In the genomic region with DNA sequence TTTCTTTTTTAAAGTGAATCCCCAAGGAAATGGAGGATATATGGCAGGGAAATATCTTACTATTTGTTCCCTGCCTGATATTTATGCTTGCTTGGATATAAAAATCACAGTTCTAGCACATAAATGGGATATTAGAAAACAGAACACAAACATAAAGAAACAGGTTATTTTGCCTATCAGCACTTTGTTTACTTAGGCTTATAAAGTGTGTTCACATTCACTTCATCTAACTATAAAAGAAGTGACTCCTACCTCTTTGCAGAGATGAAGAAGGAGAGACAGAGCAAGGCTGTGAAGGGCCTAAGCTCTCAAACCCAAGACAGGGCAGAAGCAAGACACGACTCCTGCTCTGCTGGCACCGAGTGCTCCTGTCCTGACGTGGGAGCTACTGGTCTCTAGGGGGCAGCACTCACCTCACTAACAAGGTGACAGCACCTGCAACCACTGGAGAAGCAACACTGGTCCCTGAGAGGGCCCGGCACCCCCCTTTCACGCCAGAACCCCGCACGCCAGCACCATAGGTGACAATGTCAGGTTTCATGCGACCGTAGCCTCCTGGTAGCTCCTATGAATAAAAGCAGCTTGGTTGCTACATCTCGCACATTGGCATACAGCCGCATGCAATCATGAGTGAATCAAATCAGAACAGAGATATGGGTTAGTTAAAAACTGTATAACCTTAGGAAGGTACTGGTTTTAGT, we compare ENCODE assay signal across 8 cellular contexts. TPM values are rescaled to one million over a fixed set of nuclear protein-coding genes. Genes with fewer than 3 reads are reported as not detected.
DNase-seq lines count a peak whose midpoint lies in the region; ATAC-seq and TF ChIP-seq lines count a peak whose summit lies in the region.

No MANE protein-coding gene starts in this region.

- H3K27ac Mint-ChIP-seq in glutamatergic neuron (ENCODE audit: unreplicated experiment), result no peak overlapping the region

- no peak overlapping the region for H3K4me3 Mint-ChIP-seq in glutamatergic neuron (ENCODE audit: unreplicated experiment)

- peaks cover 87% of the 10 kb centered on the region for H3K36me3 ChIP-seq in RWPE2 (ENCODE audit: low read depth)

- no peak overlapping the region for H3K4me3 ChIP-seq in RWPE2 (ENCODE audit: severe bottlenecking)
- H3K4me3 ChIP-seq in retinal pigment epithelial cell (ENCODE audit: low read length), result no peak overlapping the region

- peaks cover 7% of the 10 kb centered on the region for H3K36me3 Mint-ChIP-seq in glutamatergic neuron (ENCODE audit: unreplicated experiment)

- no peaks in the 10 kb centered on the region for H3K4me1 ChIP-seq in RWPE2 (ENCODE audit: insufficient read depth, poor library complexity, severe bottlenecking)

- no peaks in the 10 kb centered on the region for H3K9me3 ChIP-seq in RWPE2 (ENCODE audit: severe bottlenecking)

- H3K9me3 Mint-ChIP-seq in glutamatergic neuron (ENCODE audit: unreplicated experiment), result peaks cover 22% of the 10 kb centered on the region

- no peak overlapping the region for H3K27ac ChIP-seq in RWPE2 (ENCODE audit: poor library complexity, severe bottlenecking)

- ATAC-seq in RWPE2 (ENCODE audit: low read depth) (peak; percentile 94), HG03039 (IDR thresholded peaks at IDR 0.05; ENCODE audit: unreplicated experiment) (no peak)

- TF ChIP-seq CTCF in RWPE2 (IDR thresholded peaks at IDR 0.05; ENCODE audit: poor library complexity, severe bottlenecking), result peak; percentile 84
- TF ChIP-seq CTCF in glutamatergic neuron (IDR thresholded peaks at IDR 0.05; ENCODE audit: partially characterized antibody, unreplicated experiment), result peak; percentile 75
- TF ChIP-seq CTCF in retinal pigment epithelial cell (conservative IDR thresholded peaks at IDR 0.05; ENCODE audit: low read depth, low read length), result peak; percentile 88

- H3K4me1 Mint-ChIP-seq in glutamatergic neuron (ENCODE audit: low read depth, unreplicated experiment), result peaks cover 38% of the 10 kb centered on the region

- peaks cover 15% of the 10 kb centered on the region for H3K27me3 Mint-ChIP-seq in glutamatergic neuron (ENCODE audit: unreplicated experiment)

- DNase-seq in NCI-H2081 (lab: John Stamatoyannopoulos, UW) (peak; percentile 31 to 56), NCI-H2081 treated with DMSO at 0.1 percent for 48 hours (lab: John Stamatoyannopoulos, UW) (no peak), HuH-7.5 (ENCODE audit: low spot score) (peak; percentile 73), RWPE2 (ENCODE audit: low spot score) (no peak), glutamatergic neuron (peak; percentile 58), retinal pigment epithelial cell (ENCODE audit: low read depth) (peak; percentile 18)
- peak; percentile 53 for DNase-seq in activated effector memory CD4-positive, alpha-beta T cell treated with Interleukin-2 at 50 U/mL for 16 hours

- no peaks in the 10 kb centered on the region for H3K27me3 ChIP-seq in RWPE2 (ENCODE audit: insufficient read depth, poor library complexity, severe bottlenecking)

RNA-seq across cellular contexts. Expression of a gene that starts 32.0 kb away (rescaled TPM):
- total RNA-seq in glutamatergic neuron (ENCODE audit: unreplicated experiment), result 105 TPM

RNA-seq across cellular contexts. Expression of a gene that starts 42.1 kb away (rescaled TPM):
- total RNA-seq in glutamatergic neuron (ENCODE audit: unreplicated experiment), result not detected

Comparison
In these comparisons a context has a peak if more than half of its experiments do, and no peak if none do; other contexts are left out.
1. DNase-seq: peak in NCI-H2081 (2 of 2), HuH-7.5 (single experiment), activated effector memory CD4-positive, alpha-beta T cell treated with Interleukin-2 at 50 U/mL for 16 hours (single experiment), glutamatergic neuron (single experiment) and retinal pigment epithelial cell (single experiment); none in NCI-H2081 treated with DMSO at 0.1 percent for 48 hours (single experiment) and RWPE2 (single experiment).
2. Peak in every context shown above with its lines, with median percentiles within 50 percentile points of each other: CTCF ChIP-seq.